20 cellular contexts compared by ENCODE assay signal in the genomic region with DNA sequence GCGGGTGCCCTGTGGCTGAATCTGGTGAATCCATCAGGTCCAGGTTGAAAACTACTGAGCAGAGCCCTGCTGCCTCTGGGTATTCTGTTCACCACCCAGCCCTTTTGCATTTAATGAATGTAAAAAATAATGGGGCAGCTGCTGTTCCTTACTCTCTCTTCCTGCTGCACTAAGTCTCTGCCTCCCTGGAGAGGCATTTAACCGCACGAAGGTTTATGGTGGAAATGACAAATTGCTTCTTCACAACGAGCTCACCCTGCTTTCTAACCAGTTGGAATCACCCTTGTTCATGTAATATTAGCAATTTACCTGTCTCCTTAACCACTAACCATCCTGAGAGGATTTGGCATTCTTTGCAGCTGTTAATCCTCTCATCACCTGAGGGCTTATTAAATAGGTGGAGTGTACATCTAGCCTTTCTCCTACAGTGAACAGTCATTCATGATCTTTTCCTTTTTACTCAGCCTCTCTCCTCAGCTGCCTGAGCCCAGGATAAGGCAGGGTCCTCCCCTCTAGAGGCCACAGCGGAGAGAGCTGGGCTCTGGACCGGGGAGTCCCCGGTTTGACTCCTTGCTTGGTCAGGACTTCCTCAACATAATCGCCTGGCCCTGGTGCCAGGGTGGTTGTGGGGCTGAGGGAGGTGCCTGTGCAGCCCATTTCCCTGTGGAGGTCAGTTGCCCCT.
A peak's percentile ranks its signal among the peaks of the same experiment; 100 is the strongest.
DNase-seq lines count a peak whose midpoint lies in the region; ATAC-seq and TF ChIP-seq lines count a peak whose summit lies in the region.
"Had no signal": no experiment of that assay in that cellular context is flagged by ENCODE, and none has a peak within 500 bp of the region (broad histone marks: within the 10 kb centered on the region; RNA-seq: fewer than 3 reads in every experiment).

No MANE protein-coding gene starts in this region.

- H2BK12ac ChIP-seq in trophoblast cell (ENCODE audit: low read length) = no peak overlapping the region

- ATAC-seq in GM21576 (IDR thresholded peaks at IDR 0.05; ENCODE audit: unreplicated experiment) (no peak), HG02970 (IDR thresholded peaks at IDR 0.05; ENCODE audit: low FRiP score, unreplicated experiment) (no peak)
- ATAC-seq: gastroesophageal sphincter had no signal

- peaks cover 3% of the 10 kb centered on the region for H3K79me2 ChIP-seq in trophoblast cell (ENCODE audit: control insufficient read depth, insufficient read depth, low read length, poor library complexity)
- no peaks in the 10 kb centered on the region for H3K79me2 ChIP-seq in osteoblast (ENCODE audit: insufficient read depth, low read length)
- H3K79me2 ChIP-seq: parathyroid adenoma had no signal

- H2AK5ac ChIP-seq in trophoblast cell (ENCODE audit: low read length) = no peak overlapping the region

- H3K27me3 ChIP-seq in trophoblast cell (ENCODE audit: insufficient read depth, low read length) (no peaks in the 10 kb centered on the region), osteoblast (ENCODE audit: insufficient read depth, low read length) (peaks cover 11% of the 10 kb centered on the region)
- H3K27me3 ChIP-seq: colonic mucosa, gastroesophageal sphincter had no signal

- peak; percentile 86 to 96 for DNase-seq in NCI-H2081 (lab: John Stamatoyannopoulos, UW)
- peak; percentile 60 for DNase-seq in SK-N-MC (ENCODE audit: low read depth, low spot score)
- no peak for DNase-seq in trophoblast cell
- no peak for DNase-seq in erythroblast (lab: John Stamatoyannopoulos, UW)
- DNase-seq in osteoblast (ENCODE audit: insufficient read length, low spot score, missing footprints) = no peak
- DNase-seq: activated CD4-positive, alpha-beta T cell treated with anti-CD3 and anti-CD28 coated beads for 48 hours; activated CD8-positive, alpha-beta memory T cell treated with anti-CD3 and anti-CD28 coated beads, Interleukin-2, amount 50 U/mL, for 4 hours; aorta; colonic mucosa; left ventricle myocardium superior; stimulated activated CD4-positive, alpha-beta T cell treated with anti-CD3 and anti-CD28 coated beads, Interleukin-4, amount 100 ng/mL, for 24 hours; stimulated activated CD8-positive, alpha-beta memory T cell treated with anti-CD3 and anti-CD28 coated beads, Interleukin-4, amount 100 ng/mL, for 48 hours; T-helper 9 cell had no signal

- H3K4me1 ChIP-seq in HEK293 (ENCODE audit: control insufficient read depth, insufficient read depth, low read length) = peaks cover 28% of the 10 kb centered on the region
- H3K4me1 ChIP-seq in trophoblast cell (ENCODE audit: control insufficient read depth in 1 of 2, insufficient read depth in 2 of 2, low read length in 2 of 2) = peaks cover 22 to 35% of the 10 kb centered on the region in 2 experiments
- H3K4me1 ChIP-seq in osteoblast (ENCODE audit: insufficient read depth, low read length) = no peaks in the 10 kb centered on the region
- H3K4me1 ChIP-seq: colonic mucosa, parathyroid adenoma, SJSA1 had no signal

- H3K79me1 ChIP-seq in trophoblast cell (ENCODE audit: low read length) = peaks cover 12% of the 10 kb centered on the region

- H2BK5ac ChIP-seq in trophoblast cell (ENCODE audit: low read depth, low read length, poor library complexity) = no peak overlapping the region

- H3K4me3 ChIP-seq in HEK293 (ENCODE audit: low read depth, low read length) (no peak overlapping the region), SK-N-MC (peak overlapping the region; percentile 26), trophoblast cell (ENCODE audit: low read depth, low read length) (no peak overlapping the region), osteoblast (ENCODE audit: insufficient read depth, low read length) (no peak overlapping the region)
- H3K4me3 ChIP-seq: colonic mucosa, gastroesophageal sphincter, SJSA1 had no signal

- no peaks in the 10 kb centered on the region for H3K36me3 ChIP-seq in HEK293 (ENCODE audit: control insufficient read depth in 2 of 2, insufficient read depth in 1 of 2, low read length in 2 of 2)
- no peaks in the 10 kb centered on the region for H3K36me3 ChIP-seq in SK-N-MC (ENCODE audit: insufficient read depth, low read length)
- no peaks in the 10 kb centered on the region for H3K36me3 ChIP-seq in trophoblast cell (ENCODE audit: control insufficient read depth in 1 of 2, insufficient read depth in 2 of 2, low read length in 2 of 2)
- no peaks in the 10 kb centered on the region for H3K36me3 ChIP-seq in osteoblast (ENCODE audit: insufficient read depth, low read length)
- H3K36me3 ChIP-seq: colonic mucosa, gastroesophageal sphincter, SJSA1 had no signal

- POLR2A ChIA-PET in HEK293 (lab: Yijun Ruan, JAX) = no interaction called here

- no peak overlapping the region for H2AFZ ChIP-seq in trophoblast cell (ENCODE audit: insufficient read depth, low read length, poor library complexity)
- H2AFZ ChIP-seq in osteoblast (ENCODE audit: low read length) = no peak overlapping the region
- H2AFZ ChIP-seq: parathyroid adenoma had no signal

- no peak overlapping the region for H3K4me2 ChIP-seq in trophoblast cell (ENCODE audit: low read length)
- no peak overlapping the region for H3K4me2 ChIP-seq in osteoblast (ENCODE audit: insufficient read depth, low read length)
- H3K4me2 ChIP-seq: KMS-11 had no signal

- H3K4ac ChIP-seq in trophoblast cell (ENCODE audit: low read depth, low read length) = no peak overlapping the region

- no peak for TF ChIP-seq CTCF in HEK293 (tag by site-specific recombination; IDR thresholded peaks at IDR 0.05)
- TF ChIP-seq CTCF in osteoblast (IDR thresholded peaks at IDR 0.05; ENCODE audit: extremely low read depth, low read depth, low read length) = no peak

- no peak overlapping the region for H3K9ac ChIP-seq in SK-N-MC (ENCODE audit: insufficient read length)
- H3K9ac ChIP-seq in trophoblast cell (ENCODE audit: low read length) = no peak overlapping the region
- H3K9ac ChIP-seq: KMS-11, parathyroid adenoma had no signal

- no CpG with 5 or more reads among the region's 8 CpGs for WGBS in trophoblast cell (ENCODE audit: extremely low coverage, insufficient coverage, insufficient read length)

- no peak overlapping the region for H4K12ac ChIP-seq in trophoblast cell (ENCODE audit: low read depth, low read length)

- no peak overlapping the region for H3K14ac ChIP-seq in trophoblast cell (ENCODE audit: low read length)

- TF ChIP-seq POLR2A in erythroblast (IDR thresholded peaks at IDR 0.05; ENCODE audit: low read length) = no peak

- no peak overlapping the region for H4K91ac ChIP-seq in trophoblast cell (ENCODE audit: low read depth, low read length)

- H3K9me3 ChIP-seq in HEK293 (ENCODE audit: control insufficient read depth, insufficient read depth, low read depth, low read length) (no peaks in the 10 kb centered on the region), SK-N-MC (ENCODE audit: low read depth, low read length) (no peaks in the 10 kb centered on the region), trophoblast cell (ENCODE audit: insufficient read depth, low read depth, low read length) (peaks cover 1% of the 10 kb centered on the region), osteoblast (ENCODE audit: low read depth, low read length) (no peaks in the 10 kb centered on the region)
- H3K9me3 ChIP-seq: colonic mucosa, gastroesophageal sphincter, SJSA1 had no signal

- no peak overlapping the region for H3K23ac ChIP-seq in trophoblast cell (ENCODE audit: low read length)

- H2BK120ac ChIP-seq in trophoblast cell (ENCODE audit: insufficient read depth, low read length, poor library complexity) = no peak overlapping the region

- no peak overlapping the region for H4K8ac ChIP-seq in trophoblast cell (ENCODE audit: low read depth, low read length)

- H4K20me1 ChIP-seq in osteoblast (ENCODE audit: insufficient read depth, low read length) = no peaks in the 10 kb centered on the region

- H3K27ac ChIP-seq in HEK293 (ENCODE audit: extremely low read depth, low read depth, low read length) = no peak overlapping the region; the same call in 1 of the 2 replicates
- H3K27ac ChIP-seq in SK-N-MC = no peak overlapping the region
- no peak overlapping the region for H3K27ac ChIP-seq in trophoblast cell (ENCODE audit: low read depth, low read length)
- H3K27ac ChIP-seq in osteoblast (ENCODE audit: low read depth, low read length) = no peak overlapping the region
- H3K27ac ChIP-seq: colonic mucosa, gastroesophageal sphincter, KMS-11, parathyroid adenoma, SJSA1 had no signal

- H3K18ac ChIP-seq in trophoblast cell (ENCODE audit: low read length) = peak overlapping the region; percentile 2

- CTCF ChIA-PET in HEK293 (lab: Yijun Ruan, JAX) = interaction anchor here (0.6 to 1.0 kb wide), 3 partner anchors 45 to 230 kb away, joined by 3 to 5 read pairs (median 3); no protein-coding TSS in a partner anchor

TF ChIP-seq in HEK293, 187 proteins besides CTCF, POLR2A, EP300 and RAD21 (continues in another document):
- TF ChIP-seq ZNF202 (tag by site-specific recombination; IDR thresholded peaks at IDR 0.05; ENCODE audit: borderline replicate concordance) (no peak), ZNF221 (tag by site-specific recombination; IDR thresholded peaks at IDR 0.05; ENCODE audit: borderline replicate concordance) (no peak), ZNF341 (tag by site-specific recombination; IDR thresholded peaks at IDR 0.05; ENCODE audit: low read depth) (peak; percentile 10; the same call in 1 of the 2 replicates)
- TF ChIP-seq, protein P1, sequence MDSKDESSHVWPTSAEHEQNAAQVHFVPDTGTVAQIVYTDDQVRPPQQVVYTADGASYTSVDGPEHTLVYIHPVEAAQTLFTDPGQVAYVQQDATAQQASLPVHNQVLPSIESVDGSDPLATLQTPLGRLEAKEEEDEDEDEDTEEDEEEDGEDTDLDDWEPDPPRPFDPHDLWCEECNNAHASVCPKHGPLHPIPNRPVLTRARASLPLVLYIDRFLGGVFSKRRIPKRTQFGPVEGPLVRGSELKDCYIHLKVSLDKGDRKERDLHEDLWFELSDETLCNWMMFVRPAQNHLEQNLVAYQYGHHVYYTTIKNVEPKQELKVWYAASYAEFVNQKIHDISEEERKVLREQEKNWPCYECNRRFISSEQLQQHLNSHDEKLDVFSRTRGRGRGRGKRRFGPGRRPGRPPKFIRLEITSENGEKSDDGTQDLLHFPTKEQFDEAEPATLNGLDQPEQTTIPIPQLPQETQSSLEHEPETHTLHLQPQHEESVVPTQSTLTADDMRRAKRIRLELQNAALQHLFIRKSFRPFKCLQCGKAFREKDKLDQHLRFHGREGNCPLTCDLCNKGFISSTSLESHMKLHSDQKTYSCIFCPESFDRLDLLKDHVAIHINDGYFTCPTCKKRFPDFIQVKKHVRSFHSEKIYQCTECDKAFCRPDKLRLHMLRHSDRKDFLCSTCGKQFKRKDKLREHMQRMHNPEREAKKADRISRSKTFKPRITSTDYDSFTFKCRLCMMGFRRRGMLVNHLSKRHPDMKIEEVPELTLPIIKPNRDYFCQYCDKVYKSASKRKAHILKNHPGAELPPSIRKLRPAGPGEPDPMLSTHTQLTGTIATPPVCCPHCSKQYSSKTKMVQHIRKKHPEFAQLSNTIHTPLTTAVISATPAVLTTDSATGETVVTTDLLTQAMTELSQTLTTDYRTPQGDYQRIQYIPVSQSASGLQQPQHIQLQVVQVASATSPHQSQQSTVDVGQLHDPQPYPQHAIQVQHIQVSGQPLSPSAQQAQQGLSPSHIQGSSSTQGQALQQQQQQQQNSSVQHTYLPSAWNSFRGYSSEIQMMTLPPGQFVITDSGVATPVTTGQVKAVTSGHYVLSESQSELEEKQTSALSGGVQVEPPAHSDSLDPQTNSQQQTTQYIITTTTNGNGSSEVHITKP (tag by site-specific recombination; IDR thresholded peaks at IDR 0.05) = peak; percentile 76

Comparison
In these comparisons a context has a peak if more than half of its experiments do, and no peak if none do; other contexts are left out.
1. DNase-seq: peak in NCI-H2081 (2 of 2) and SK-N-MC (single experiment); none in trophoblast cell (0 of 2), erythroblast (0 of 2) and osteoblast (single experiment).